ENCODE assay signal across 14 cellular contexts in genomic region chr9:129316281-129317030, GRCh38.
A peak's percentile ranks its signal among the peaks of the same experiment; 100 is the strongest.
DNase-seq lines count a peak whose midpoint lies in the region; ATAC-seq and TF ChIP-seq lines count a peak whose summit lies in the region.
"Had no signal": no experiment of that assay in that cellular context is flagged by ENCODE, and none has a peak within 500 bp of the region (broad histone marks: within the 10 kb centered on the region; RNA-seq: fewer than 3 reads in every experiment).

No MANE protein-coding gene starts in this region.

- peak; percentile 22 for DNase-seq in activated T-cell treated with anti-CD3 and anti-CD28 coated beads, Interleukin-2, amount 50 U/mL, for 24 hours
- no peak for DNase-seq in activated T-cell treated with anti-CD3 and anti-CD28 coated beads, Interleukin-2, amount 50 U/mL, for 4 hours
- DNase-seq in ecto neural progenitor cell (ENCODE audit: low spot score) (peak; percentile 41), tibial artery (peak; percentile 17 to 63), dedifferentiated amniotic fluid mesenchymal stem cell (ENCODE audit: extremely low spot score) (no peak), amygdala (lab: John Stamatoyannopoulos, UW) (no peak)
- DNase-seq: activated CD4-positive, alpha-beta T cell treated with anti-CD3 and anti-CD28 coated beads, Interleukin-2, amount 50 U/mL, for 4 hours; activated naive CD4-positive, alpha-beta T cell treated with anti-CD3 and anti-CD28 coated beads for 36 hours; NCI-H1105; SHP77 had no signal

- H3K27me3 Mint-ChIP-seq in activated T-cell treated with anti-CD3 and anti-CD28 coated beads, Interleukin-2, amount 50 U/mL, for 24 hours, result no peaks in the 10 kb centered on the region
- peaks cover 2% of the 10 kb centered on the region for H3K27me3 Mint-ChIP-seq in activated T-cell treated with anti-CD3 and anti-CD28 coated beads, Interleukin-2, amount 50 U/mL, for 4 hours (ENCODE audit: low read depth)
- peaks cover 9% of the 10 kb centered on the region for H3K27me3 Mint-ChIP-seq in nephron (ENCODE audit: low read depth)

- no peaks in the 10 kb centered on the region for H3K27me3 ChIP-seq in tibial artery
- H3K27me3 ChIP-seq: pancreas had no signal

- H3K36me3 ChIP-seq in tibial artery, result no peaks in the 10 kb centered on the region
- H3K36me3 ChIP-seq: pancreas had no signal

- ATAC-seq in activated T-cell treated with anti-CD3 and anti-CD28 coated beads, Interleukin-2, amount 50 U/mL, for 4 hours, result no peak
- no peak for ATAC-seq in GM21381 (IDR thresholded peaks at IDR 0.05; ENCODE audit: unreplicated experiment)

- no peaks in the 10 kb centered on the region for H3K36me3 Mint-ChIP-seq in activated T-cell treated with anti-CD3 and anti-CD28 coated beads, Interleukin-2, amount 50 U/mL, for 24 hours (ENCODE audit: low read depth)
- H3K36me3 Mint-ChIP-seq in activated T-cell treated with anti-CD3 and anti-CD28 coated beads, Interleukin-2, amount 50 U/mL, for 4 hours (ENCODE audit: insufficient read depth), result no peaks in the 10 kb centered on the region
- no peaks in the 10 kb centered on the region for H3K36me3 Mint-ChIP-seq in nephron (ENCODE audit: low read depth)

- intact Hi-C loops in tibial artery (cut with DNase I; ENCODE audit: low total_unique reads), result loop anchor here (5.0 to 10.0 kb wide), 3 partner anchors 62 to 288 kb away; partner anchors contain the start of gene IER5L

- peaks cover 19 to 77% (median 71%) of the 10 kb centered on the region in 4 donors for H3K4me1 ChIP-seq in tibial artery

- no peaks in the 10 kb centered on the region for H3K9me3 ChIP-seq in tibial artery
- H3K9me3 ChIP-seq: pancreas had no signal

- peaks cover 12% of the 10 kb centered on the region for H3K4me1 Mint-ChIP-seq in activated T-cell treated with anti-CD3 and anti-CD28 coated beads, Interleukin-2, amount 50 U/mL, for 24 hours (ENCODE audit: low read depth)
- peaks cover 10% of the 10 kb centered on the region for H3K4me1 Mint-ChIP-seq in activated T-cell treated with anti-CD3 and anti-CD28 coated beads, Interleukin-2, amount 50 U/mL, for 4 hours (ENCODE audit: low read depth)
- H3K4me1 Mint-ChIP-seq in nephron, result peaks cover 73% of the 10 kb centered on the region

- H3K4me3 ChIP-seq in tibial artery, result no peak overlapping the region
- H3K4me3 ChIP-seq: pancreas had no signal

- H3K4me3 Mint-ChIP-seq in activated T-cell treated with anti-CD3 and anti-CD28 coated beads, Interleukin-2, amount 50 U/mL, for 24 hours, result no peak overlapping the region
- no peak overlapping the region for H3K4me3 Mint-ChIP-seq in activated T-cell treated with anti-CD3 and anti-CD28 coated beads, Interleukin-2, amount 50 U/mL, for 4 hours
- H3K4me3 Mint-ChIP-seq in nephron, result no peak overlapping the region
- H3K4me3 Mint-ChIP-seq: activated naive CD4-positive, alpha-beta T cell treated with anti-CD3 and anti-CD28 coated beads for 36 hours; T-helper 2 cell treated with Interferon-gamma antibody and Interleukin-4, amounts not matched to agents 5 μg/mL and 100 μg/mL, for 36 hours had no signal

- no peak overlapping the region for H3K27ac Mint-ChIP-seq in activated T-cell treated with anti-CD3 and anti-CD28 coated beads, Interleukin-2, amount 50 U/mL, for 24 hours
- peak overlapping the region; percentile 79 to 97 (median 92) for H3K27ac Mint-ChIP-seq in nephron
- H3K27ac Mint-ChIP-seq: activated naive CD4-positive, alpha-beta T cell treated with anti-CD3 and anti-CD28 coated beads for 36 hours; T-helper 2 cell treated with Interferon-gamma antibody and Interleukin-4, amounts not matched to agents 5 μg/mL and 100 μg/mL, for 36 hours had no signal

- TF ChIP-seq CTCF in nephron (IDR thresholded peaks at IDR 0.05; ENCODE audit: unreplicated experiment in 3 of 3) (no peak), tibial artery (IDR thresholded peaks at IDR 0.05) (no peak)

- H3K27ac ChIP-seq in tibial artery, result peak overlapping the region; percentile 90 to 93
- H3K27ac ChIP-seq: pancreas had no signal

- no peaks in the 10 kb centered on the region for H3K9me3 Mint-ChIP-seq in activated T-cell treated with anti-CD3 and anti-CD28 coated beads, Interleukin-2, amount 50 U/mL, for 24 hours
- H3K9me3 Mint-ChIP-seq in activated T-cell treated with anti-CD3 and anti-CD28 coated beads, Interleukin-2, amount 50 U/mL, for 4 hours, result no peaks in the 10 kb centered on the region
- H3K9me3 Mint-ChIP-seq in nephron, result no peaks in the 10 kb centered on the region
- H3K9me3 Mint-ChIP-seq: activated naive CD4-positive, alpha-beta T cell treated with anti-CD3 and anti-CD28 coated beads for 36 hours; T-helper 2 cell treated with Interferon-gamma antibody and Interleukin-4, amounts not matched to agents 5 μg/mL and 100 μg/mL, for 36 hours had no signal

Comparison
In these comparisons a context has a peak if more than half of its experiments do, and no peak if none do; other contexts are left out.
1. DNase-seq: peak in activated T-cell treated with anti-CD3 and anti-CD28 coated beads, Interleukin-2, amount 50 U/mL, for 24 hours (single experiment), ecto neural progenitor cell (single experiment) and tibial artery (2 of 2); none in activated T-cell treated with anti-CD3 and anti-CD28 coated beads, Interleukin-2, amount 50 U/mL, for 4 hours (single experiment), dedifferentiated amniotic fluid mesenchymal stem cell (single experiment) and amygdala (0 of 56).